Comparison of ENCODE assay signal across 14 cellular contexts in genomic region chr1:192167941-192168685, GRCh38. TPM values are rescaled to one million over a fixed set of nuclear protein-coding genes. Genes with fewer than 3 reads are reported as not detected.
DNase-seq lines count a peak whose midpoint lies in the region; ATAC-seq, FAIRE-seq and TF ChIP-seq lines count a peak whose summit lies in the region.
"Had no signal": no experiment of that assay in that cellular context is flagged by ENCODE, and none has a peak within 500 bp of the region (broad histone marks: within the 10 kb centered on the region; RNA-seq: fewer than 3 reads in every experiment).

No MANE protein-coding gene starts in this region.

- DNase-seq in HT1080 (ENCODE audit: low read depth) = peak; percentile 21
- DNase-seq in NCI-H446 (lab: John Stamatoyannopoulos, UW) = peak; percentile 70 to 90
- no peak for DNase-seq in K562 (ENCODE audit: extremely low read depth in 1 of 4, low spot score in 3 of 4)
- DNase-seq in naive thymus-derived CD4-positive, alpha-beta T cell = no peak
- no peak for DNase-seq in sciatic nerve (ENCODE audit: low spot score)
- no peak for DNase-seq in activated gamma-delta T cell (lab: John Stamatoyannopoulos, UW)
- DNase-seq: activated naive CD4-positive, alpha-beta T cell treated with Interleukin-2 at 50 U/mL for 16 hours; NCI-H1092 treated with DMSO at 0.1 percent for 48 hours; NCI-H510A had no signal

- peaks cover 9% of the 10 kb centered on the region for H3K9me3 ChIP-seq in K562 (replicated peaks; ENCODE audit: control insufficient read depth, insufficient read depth, low read depth, low read length)
- H3K9me3 ChIP-seq in naive thymus-derived CD4-positive, alpha-beta T cell (ENCODE audit: control insufficient read depth in 2 of 3, low read length in 3 of 3) = no peaks in the 10 kb centered on the region

- no peak for TF ChIP-seq RAD21 in K562 (CRISPR knock-in tag; conservative IDR thresholded peaks at IDR 0.05 in 1 of 2, IDR thresholded peaks at IDR 0.05 in 1 of 2)

- H3K4me3 ChIP-seq in K562 = no peak overlapping the region
- H3K4me3 ChIP-seq in naive thymus-derived CD4-positive, alpha-beta T cell (ENCODE audit: low read length) = no peak overlapping the region
- H3K4me3 ChIP-seq: lung had no signal

- TF ChIP-seq EP300 in K562 (IDR thresholded peaks at IDR 0.05; ENCODE audit: low read length) = no peak

- H3K9me3 Mint-ChIP-seq in naive thymus-derived CD4-positive, alpha-beta T cell = peaks cover 0 to 20% (median 5%) of the 10 kb centered on the region in 11 donors

- H3K27me3 ChIP-seq in K562 (ENCODE audit: control insufficient read depth in 2 of 2, insufficient read depth in 2 of 2, low read length in 2 of 2) = no peaks in the 10 kb centered on the region
- no peaks in the 10 kb centered on the region for H3K27me3 ChIP-seq in naive thymus-derived CD4-positive, alpha-beta T cell (ENCODE audit: control insufficient read depth in 2 of 2, insufficient read depth in 2 of 2, low read length in 2 of 2)

- H3K4me1 Mint-ChIP-seq in naive thymus-derived CD4-positive, alpha-beta T cell = no peaks in the 10 kb centered on the region

- POLR2A ChIA-PET in K562 (lab: Yijun Ruan, JAX) = no interaction called here
- POLR2A ChIA-PET in naive thymus-derived CD4-positive, alpha-beta T cell (lab: Charles Lee) = no interaction called here

- BruUV-seq in K562 (replicated peaks; lab: Mats Ljungman, UMichigan) = no TSS peak

- H3K27ac ChIP-seq in K562 (ENCODE audit: extremely low read depth, low read depth, low read length) = no peak overlapping the region
- no peak overlapping the region for H3K27ac ChIP-seq in naive thymus-derived CD4-positive, alpha-beta T cell (ENCODE audit: low read depth, low read length)

- H3K36me3 ChIP-seq in K562 (ENCODE audit: control insufficient read depth, insufficient read depth, low read length) = no peaks in the 10 kb centered on the region
- H3K36me3 ChIP-seq in naive thymus-derived CD4-positive, alpha-beta T cell (ENCODE audit: control insufficient read depth in 2 of 3, insufficient read depth in 3 of 3, low read length in 3 of 3) = no peaks in the 10 kb centered on the region

- FAIRE-seq in K562 (lab: Jason Lieb, UNC) = no peak
- FAIRE-seq: H54 had no signal

- no peaks in the 10 kb centered on the region for H3K36me3 Mint-ChIP-seq in naive thymus-derived CD4-positive, alpha-beta T cell

- ATAC-seq in K562 (no peak), GM18870 (IDR thresholded peaks at IDR 0.05; ENCODE audit: unreplicated experiment) (no peak), sciatic nerve (no peak), GM18873 (IDR thresholded peaks at IDR 0.05; ENCODE audit: low FRiP score, unreplicated experiment) (no peak)
- ATAC-seq in naive thymus-derived CD4-positive, alpha-beta T cell = peak; percentile 48
- ATAC-seq: esophagus mucosa had no signal

- no peak overlapping the region for H3K4me2 ChIP-seq in K562 (ENCODE audit: insufficient read depth, low read length)

- H3K4me3 Mint-ChIP-seq in naive thymus-derived CD4-positive, alpha-beta T cell = no peak overlapping the region

- WGBS in K562 (ENCODE audit: insufficient coverage, low coverage, missing lambda C conversion rate) = 54% methylated on average over 3 of the region's 3 CpGs

- no peaks in the 10 kb centered on the region for H3K27me3 Mint-ChIP-seq in naive thymus-derived CD4-positive, alpha-beta T cell

- peak overlapping the region; percentile 36 for H2AFZ ChIP-seq in K562 (ENCODE audit: low read depth, low read length)

- in situ Hi-C loops in K562 (cut with MboI) = no loop called here

- CTCF ChIA-PET in K562 (lab: Yijun Ruan, JAX; ENCODE audit: low intra/inter-chr PET ratio) = no interaction called here
- CTCF ChIA-PET in naive thymus-derived CD4-positive, alpha-beta T cell (lab: Charles Lee) = no interaction called here

- no peak for TF ChIP-seq POLR2A in K562 (conservative IDR thresholded peaks at IDR 0.05)

- intact Hi-C loops in K562 (cut with micrococcal nuclease) = no loop called here
- intact Hi-C loops in naive thymus-derived CD4-positive, alpha-beta T cell (cut with micrococcal nuclease) = no loop called here
- intact Hi-C loops in sciatic nerve (cut with DNase I) = no loop called here

- H3K4me1 ChIP-seq in K562 (replicated peaks in 1 of 2; ENCODE audit: control insufficient read depth in 2 of 2, insufficient read depth in 2 of 2, low read length in 2 of 2) = peaks cover 0 to 13% of the 10 kb centered on the region in 2 experiments; a peak in 2 of 5 replicates
- no peaks in the 10 kb centered on the region for H3K4me1 ChIP-seq in naive thymus-derived CD4-positive, alpha-beta T cell (ENCODE audit: control insufficient read depth in 2 of 2, insufficient read depth in 2 of 2, low read length in 2 of 2)

- no peak overlapping the region for H3K27ac Mint-ChIP-seq in naive thymus-derived CD4-positive, alpha-beta T cell

- H3K9me1 ChIP-seq in K562 (ENCODE audit: control insufficient read depth, insufficient read depth, low read length) = no peaks in the 10 kb centered on the region

- H3K9ac ChIP-seq in K562 (ENCODE audit: insufficient read depth in 1 of 2, low read depth in 2 of 2, low read length in 2 of 2) = no peak overlapping the region

- H3K79me2 ChIP-seq in K562 (ENCODE audit: control insufficient read depth, insufficient read depth, low read length) = no peaks in the 10 kb centered on the region

- no peak for TF ChIP-seq CTCF in K562 (IDR thresholded peaks at IDR 0.05 in 2 of 3, conservative IDR thresholded peaks at IDR 0.05 in 1 of 3; ENCODE audit: insufficient read depth in 2 of 3, low read depth in 1 of 3, low read length in 3 of 3)

- no peaks in the 10 kb centered on the region for H4K20me1 ChIP-seq in K562 (replicated peaks; ENCODE audit: control insufficient read depth, insufficient read depth, low read length)

TF ChIP-seq in K562, 482 proteins besides CTCF, POLR2A, EP300 and RAD21:
- TF ChIP-seq ELF1 (tag; IDR thresholded peaks at IDR 0.05) (no peak), SRSF7 (optimal IDR thresholded peaks at IDR 0.05; ENCODE audit: low read depth, low read length) (no peak), FOXA1 (IDR thresholded peaks at IDR 0.05; ENCODE audit: borderline replicate concordance) (no peak), SRSF1 (IDR thresholded peaks at IDR 0.05; ENCODE audit: low read depth, low read length) (no peak), GTF2B (IDR thresholded peaks at IDR 0.05; ENCODE audit: extremely low read depth, insufficient read length) (no peak), TAF9B (IDR thresholded peaks at IDR 0.05; ENCODE audit: partially characterized antibody) (no peak), NRF1 (conservative IDR thresholded peaks at IDR 0.05 in 1 of 2, IDR thresholded peaks at IDR 0.05 in 1 of 2) (no peak), MCM7 (IDR thresholded peaks at IDR 0.05) (no peak), DNMT1 (IDR thresholded peaks at IDR 0.05) (no peak)
TF ChIP-seq in K562: peak in this region for 0.

RNA-seq across cellular contexts. Expression of gene RGS18, which starts 9.9 kb away (rescaled TPM):
- total RNA-seq in HT1080 (2014; rRNA removed; shearing (Covaris generic)) = not detected in 2 replicates
- not detected in 2 replicates for polyA plus RNA-seq in HT1080 (2015; cell fraction: cytosol; rRNA removed)
- polyA plus RNA-seq in HT1080 (2015; cell fraction: nucleus; rRNA removed) = not detected in 2 replicates
- not detected in 2 replicates for total RNA-seq in K562 (2011; cell fraction: chromatin; rRNA removed; ENCODE audit: low replicate concordance)
- total RNA-seq in K562 (2011; cell fraction: nucleolus; rRNA removed) = not detected in 2 replicates
- total RNA-seq in K562 (2011; cell fraction: nucleoplasm; rRNA removed) = not detected in 2 replicates
- total RNA-seq in K562 (2014; rRNA removed) (not detected in 2 replicates), K562 (2014; rRNA removed; fragmentation: Illumina TruSeq; extraction: Trizol) (0.10 TPM in 1 of 2 replicates, not detected in the other), K562 (2015; rRNA removed; fragmentation: Illumina TruSeq; extraction: Trizol) (0.11 and 0.19 TPM in 2 replicates), K562 (2021) (not detected in 2 replicates), sciatic nerve (4.3 TPM)
- polyA plus RNA-seq in K562 (2011; rRNA removed) (0.06 TPM in 1 of 2 replicates, not detected in the other), K562 (2014; fragmentation: Illumina TruSeq; extraction: Trizol) (0.04 and 0.08 TPM in 2 replicates), K562 (2014; fragmentation: Nextera tagmentation; extraction: Ambion mirVana) (under 1 TPM in 1 of 2 experiments, not detected in 1; 0.03 TPM), K562 (2014; rRNA removed) (not detected in 2 replicates)
- 0.03 TPM in 1 of 2 replicates, not detected in the other for polyA plus RNA-seq in K562 (2011; cell fraction: cytosol; rRNA removed)
- not detected in 2 replicates for polyA plus RNA-seq in K562 (2011; cell fraction: nucleus; rRNA removed)
- polyA plus RNA-seq in K562 (2012) = 0.07 and 0.09 TPM in 2 replicates
- 0.12 TPM in 1 of 2 replicates, not detected in the other for polyA minus RNA-seq in K562 (2011; rRNA and poly(A)+ RNA removed)
- polyA minus RNA-seq in K562 (2011; cell fraction: cytosol; rRNA and poly(A)+ RNA removed) = not detected in 2 replicates
- 0.22 TPM in 1 of 2 replicates, not detected in the other for polyA minus RNA-seq in K562 (2011; cell fraction: nucleus; rRNA and poly(A)+ RNA removed)
- 10 to 100 TPM in 1 of 5 experiments, 1 to 10 TPM in 1, under 1 TPM in 2, not detected in 1; 0.16 to 22.3 (median 1.3) TPM for total RNA-seq in naive thymus-derived CD4-positive, alpha-beta T cell
- polyA plus RNA-seq in naive thymus-derived CD4-positive, alpha-beta T cell = under 1 TPM in 1 of 2 donors, not detected in 1; 0.08 TPM

Comparison
In these comparisons a context has a peak if more than half of its experiments do, and no peak if none do; other contexts are left out.
1. DNase-seq: peak in HT1080 (single experiment) and NCI-H446 (2 of 2); none in K562 (0 of 4), naive thymus-derived CD4-positive, alpha-beta T cell (0 of 9), sciatic nerve (single experiment) and activated gamma-delta T cell (single experiment).